ENCODE assay signal across 8 cellular contexts in genomic region chr17:8151641-8152111, GRCh38. TPM values are rescaled to one million over a fixed set of nuclear protein-coding genes. Genes with fewer than 3 reads are reported as not detected.
DNase-seq lines count a peak whose midpoint lies in the region; ATAC-seq and TF ChIP-seq lines count a peak whose summit lies in the region.

No MANE protein-coding gene starts in this region.

- POLR2A ChIA-PET in CD8-positive, alpha-beta memory T cell (lab: Charles Lee), result interaction anchor here (0.9 to 2.5 kb wide), 11 partner anchors 9 to 97 kb away, joined by 3 to 10 read pairs (median 5); partner anchors contain the start of gene CTC1
- POLR2A ChIA-PET in activated naive CD8-positive, alpha-beta T cell treated with anti-CD3 and anti-CD28 coated beads, Interleukin-2, amount 10 ng/mL, durations not matched to agents 7 days and 5 days (lab: Charles Lee), result interaction anchor here (0.8 to 14.8 kb wide), 14 partner anchors 11 to 144 kb away, joined by 3 to 384 read pairs (median 4); partner anchors contain the start of genes AURKB, BORCS6, CTC1 and HES7

- no peak for ATAC-seq in activated naive CD8-positive, alpha-beta T cell treated with anti-CD3 and anti-CD28 coated beads, Interleukin-2, amount 10 ng/mL, durations not matched to agents 7 days and 5 days (ENCODE audit: low read depth)
- ATAC-seq in Right ventricle myocardium inferior (peak; percentile 40), HG03354 (IDR thresholded peaks at IDR 0.05; ENCODE audit: poor library complexity, severe bottlenecking, unreplicated experiment) (no peak)
- no peak for ATAC-seq in stimulated activated effector memory CD8-positive, alpha-beta T cell treated with anti-CD3 and anti-CD28 coated beads, Interleukin-12 subunit alpha, Interleukin-12 subunit beta, amount 100 ng/mL, for 72 hours

- peaks cover 40% of the 10 kb centered on the region for H3K36me3 ChIP-seq in CD8-positive, alpha-beta memory T cell (ENCODE audit: insufficient read depth, low read length)

- DNase-seq in CD8-positive, alpha-beta memory T cell, result peak in 2 of 5 donors; percentile 66 to 69
- peak; percentile 64 for DNase-seq in activated naive CD8-positive, alpha-beta T cell treated with anti-CD3 and anti-CD28 coated beads, Interleukin-2, amount 10 ng/mL, durations not matched to agents 7 days and 5 days
- DNase-seq in Right ventricle myocardium inferior (ENCODE audit: missing footprints), result peak; percentile 97
- DNase-seq in osteocyte (ENCODE audit: extremely low spot score, unreplicated experiment), result no peak
- DNase-seq in stimulated activated effector memory CD8-positive, alpha-beta T cell treated with anti-CD3 and anti-CD28 coated beads, Interleukin-12 subunit alpha, Interleukin-12 subunit beta, amount 100 ng/mL, for 72 hours (ENCODE audit: low spot score in 2 of 2), result no peak
- DNase-seq in GM20000 (ENCODE audit: low spot score), result no peak

- CTCF ChIA-PET in CD8-positive, alpha-beta memory T cell (lab: Charles Lee), result interaction anchor here (1.0 to 11.7 kb wide), 6 partner anchors 14 to 78 kb away, joined by 3 to 108 read pairs (median 5); partner anchors contain the start of gene ALOXE3

- H3K4me3 ChIP-seq in CD8-positive, alpha-beta memory T cell (ENCODE audit: low read length), result peak overlapping the region; percentile 60

- no peak for TF ChIP-seq EP300 in Ishikawa (IDR thresholded peaks at IDR 0.05; ENCODE audit: borderline replicate concordance)

- H3K4me1 ChIP-seq in CD8-positive, alpha-beta memory T cell (ENCODE audit: insufficient read depth, low read length), result peaks cover 55% of the 10 kb centered on the region

- TF ChIP-seq CTCF in osteocyte (IDR thresholded peaks at IDR 0.05) (no peak), GM20000 (IDR thresholded peaks at IDR 0.05; ENCODE audit: extremely low read depth, missing control alignments) (no peak)

- no peaks in the 10 kb centered on the region for H3K27me3 ChIP-seq in CD8-positive, alpha-beta memory T cell (ENCODE audit: insufficient read depth, low read length, poor library complexity, severe bottlenecking)

- H3K27ac ChIP-seq in CD8-positive, alpha-beta memory T cell (ENCODE audit: low read depth, low read length), result peak overlapping the region; percentile 100

- peaks cover 6 to 68% (median 14%) of the 10 kb centered on the region in 3 donors for H3K36me3 Mint-ChIP-seq in CD8-positive, alpha-beta memory T cell
- peaks cover 7% of the 10 kb centered on the region for H3K36me3 Mint-ChIP-seq in activated naive CD8-positive, alpha-beta T cell treated with anti-CD3 and anti-CD28 coated beads, Interleukin-2, amount 10 ng/mL, durations not matched to agents 7 days and 5 days
- H3K36me3 Mint-ChIP-seq in osteocyte (ENCODE audit: unreplicated experiment), result peaks cover 21% of the 10 kb centered on the region
- no peaks in the 10 kb centered on the region for H3K36me3 Mint-ChIP-seq in stimulated activated effector memory CD8-positive, alpha-beta T cell treated with anti-CD3 and anti-CD28 coated beads, Interleukin-12 subunit alpha, Interleukin-12 subunit beta, amount 100 ng/mL, for 72 hours

- H3K4me1 Mint-ChIP-seq in CD8-positive, alpha-beta memory T cell, result peaks cover 19 to 68% (median 33%) of the 10 kb centered on the region in 3 donors
- peaks cover 37% of the 10 kb centered on the region for H3K4me1 Mint-ChIP-seq in activated naive CD8-positive, alpha-beta T cell treated with anti-CD3 and anti-CD28 coated beads, Interleukin-2, amount 10 ng/mL, durations not matched to agents 7 days and 5 days
- H3K4me1 Mint-ChIP-seq in osteocyte (ENCODE audit: unreplicated experiment), result peaks cover 46% of the 10 kb centered on the region
- peaks cover 18% of the 10 kb centered on the region for H3K4me1 Mint-ChIP-seq in stimulated activated effector memory CD8-positive, alpha-beta T cell treated with anti-CD3 and anti-CD28 coated beads, Interleukin-12 subunit alpha, Interleukin-12 subunit beta, amount 100 ng/mL, for 72 hours

- peaks cover 0 to 4% (median 0%) of the 10 kb centered on the region in 5 donors for H3K9me3 Mint-ChIP-seq in CD8-positive, alpha-beta memory T cell
- no peaks in the 10 kb centered on the region for H3K9me3 Mint-ChIP-seq in activated naive CD8-positive, alpha-beta T cell treated with anti-CD3 and anti-CD28 coated beads, Interleukin-2, amount 10 ng/mL, durations not matched to agents 7 days and 5 days
- H3K9me3 Mint-ChIP-seq in osteocyte (ENCODE audit: unreplicated experiment), result no peaks in the 10 kb centered on the region
- no peaks in the 10 kb centered on the region for H3K9me3 Mint-ChIP-seq in stimulated activated effector memory CD8-positive, alpha-beta T cell treated with anti-CD3 and anti-CD28 coated beads, Interleukin-12 subunit alpha, Interleukin-12 subunit beta, amount 100 ng/mL, for 72 hours

- peaks cover 0 to 20% of the 10 kb centered on the region in 2 donors for H3K27me3 Mint-ChIP-seq in CD8-positive, alpha-beta memory T cell
- H3K27me3 Mint-ChIP-seq in activated naive CD8-positive, alpha-beta T cell treated with anti-CD3 and anti-CD28 coated beads, Interleukin-2, amount 10 ng/mL, durations not matched to agents 7 days and 5 days, result no peaks in the 10 kb centered on the region
- H3K27me3 Mint-ChIP-seq in osteocyte (ENCODE audit: unreplicated experiment), result no peaks in the 10 kb centered on the region

- no peak for TF ChIP-seq RAD21 in Ishikawa (IDR thresholded peaks at IDR 0.05; ENCODE audit: low read depth)

- H3K27ac Mint-ChIP-seq in CD8-positive, alpha-beta memory T cell, result peak overlapping the region in 2 of 8 donors; percentile 91 to 99
- H3K27ac Mint-ChIP-seq in activated naive CD8-positive, alpha-beta T cell treated with anti-CD3 and anti-CD28 coated beads, Interleukin-2, amount 10 ng/mL, durations not matched to agents 7 days and 5 days, result no peak overlapping the region
- H3K27ac Mint-ChIP-seq in osteocyte (ENCODE audit: unreplicated experiment), result no peak overlapping the region
- H3K27ac Mint-ChIP-seq in stimulated activated effector memory CD8-positive, alpha-beta T cell treated with anti-CD3 and anti-CD28 coated beads, Interleukin-12 subunit alpha, Interleukin-12 subunit beta, amount 100 ng/mL, for 72 hours, result no peak overlapping the region

- H3K4me3 Mint-ChIP-seq in CD8-positive, alpha-beta memory T cell, result peak overlapping the region in 3 of 7 donors; percentile 93 to 98 (median 97)
- H3K4me3 Mint-ChIP-seq in activated naive CD8-positive, alpha-beta T cell treated with anti-CD3 and anti-CD28 coated beads, Interleukin-2, amount 10 ng/mL, durations not matched to agents 7 days and 5 days, result peak overlapping the region; percentile 95
- H3K4me3 Mint-ChIP-seq in osteocyte (ENCODE audit: unreplicated experiment), result peak overlapping the region; percentile 91
- H3K4me3 Mint-ChIP-seq in stimulated activated effector memory CD8-positive, alpha-beta T cell treated with anti-CD3 and anti-CD28 coated beads, Interleukin-12 subunit alpha, Interleukin-12 subunit beta, amount 100 ng/mL, for 72 hours, result no peak overlapping the region

- intact Hi-C loops in Right ventricle myocardium inferior (cut with DNase I), result loop anchor here (5.0 to 10.0 kb wide), 2 partner anchors 297 to 669 kb away; partner anchors contain the start of genes CYB5D1, NAA38, POLR2A and SLC35G6

- no peaks in the 10 kb centered on the region for H3K9me3 ChIP-seq in CD8-positive, alpha-beta memory T cell (ENCODE audit: low read length)

RNA-seq across cellular contexts. Expression of gene PER1, which starts 0.5 kb away (rescaled TPM):
- 10 to 100 TPM; 26.5 to 35.8 TPM for total RNA-seq in CD8-positive, alpha-beta memory T cell
- polyA plus RNA-seq in CD8-positive, alpha-beta memory T cell, result 12.1 TPM
- 10 to 100 TPM; 52.7 to 53.6 TPM for total RNA-seq in activated naive CD8-positive, alpha-beta T cell treated with anti-CD3 and anti-CD28 coated beads, Interleukin-2, amount 10 ng/mL, durations not matched to agents 7 days and 5 days
- total RNA-seq in Right ventricle myocardium inferior (124 TPM), osteocyte (106 and 173 TPM in 2 replicates)

RNA-seq across cellular contexts. Expression of gene VAMP2, which starts 11.1 kb away (rescaled TPM):
- total RNA-seq in CD8-positive, alpha-beta memory T cell, result 10 to 100 TPM; 38.3 to 41.0 TPM
- polyA plus RNA-seq in CD8-positive, alpha-beta memory T cell, result 98.3 TPM
- total RNA-seq in activated naive CD8-positive, alpha-beta T cell treated with anti-CD3 and anti-CD28 coated beads, Interleukin-2, amount 10 ng/mL, durations not matched to agents 7 days and 5 days, result 100 to 1,000 TPM; 116 to 118 TPM
- total RNA-seq in Right ventricle myocardium inferior, result 56.6 TPM
- total RNA-seq in osteocyte, result 57.2 and 70.0 TPM in 2 replicates

RNA-seq across cellular contexts. Expression of gene TMEM107, which starts 24.5 kb away (rescaled TPM):
- 10 to 100 TPM; 21.3 to 22.4 TPM for total RNA-seq in CD8-positive, alpha-beta memory T cell
- polyA plus RNA-seq in CD8-positive, alpha-beta memory T cell, result 50.7 TPM
- total RNA-seq in activated naive CD8-positive, alpha-beta T cell treated with anti-CD3 and anti-CD28 coated beads, Interleukin-2, amount 10 ng/mL, durations not matched to agents 7 days and 5 days, result 10 to 100 TPM; 39.5 to 46.4 TPM
- total RNA-seq in Right ventricle myocardium inferior (6.7 TPM), osteocyte (8.4 and 10.5 TPM in 2 replicates)

RNA-seq across cellular contexts. Expression of gene HES7, which starts 27.8 kb away (rescaled TPM):
- 1 to 10 TPM; 1.6 to 1.8 TPM for total RNA-seq in CD8-positive, alpha-beta memory T cell
- not detected for polyA plus RNA-seq in CD8-positive, alpha-beta memory T cell
- total RNA-seq in activated naive CD8-positive, alpha-beta T cell treated with anti-CD3 and anti-CD28 coated beads, Interleukin-2, amount 10 ng/mL, durations not matched to agents 7 days and 5 days, result under 1 TPM; 0.23 to 0.75 TPM
- total RNA-seq in Right ventricle myocardium inferior, result not detected
- 2.0 and 2.3 TPM in 2 replicates for total RNA-seq in osteocyte

RNA-seq across cellular contexts. Expression of gene ALOXE3, which starts 33.4 kb away (rescaled TPM):
- not detected for total RNA-seq in CD8-positive, alpha-beta memory T cell
- polyA plus RNA-seq in CD8-positive, alpha-beta memory T cell, result not detected
- not detected for total RNA-seq in activated naive CD8-positive, alpha-beta T cell treated with anti-CD3 and anti-CD28 coated beads, Interleukin-2, amount 10 ng/mL, durations not matched to agents 7 days and 5 days
- not detected for total RNA-seq in Right ventricle myocardium inferior
- total RNA-seq in osteocyte, result not detected in 2 replicates

Comparison
In these comparisons a context has a peak if more than half of its experiments do, and no peak if none do; other contexts are left out.
1. DNase-seq: peak in activated naive CD8-positive, alpha-beta T cell treated with anti-CD3 and anti-CD28 coated beads, Interleukin-2, amount 10 ng/mL, durations not matched to agents 7 days and 5 days (single experiment) and Right ventricle myocardium inferior (single experiment); none in osteocyte (single experiment), stimulated activated effector memory CD8-positive, alpha-beta T cell treated with anti-CD3 and anti-CD28 coated beads, Interleukin-12 subunit alpha, Interleukin-12 subunit beta, amount 100 ng/mL, for 72 hours (0 of 2) and GM20000 (single experiment).